Comparison of ENCODE assay signal across 23 cellular contexts in the genomic region with DNA sequence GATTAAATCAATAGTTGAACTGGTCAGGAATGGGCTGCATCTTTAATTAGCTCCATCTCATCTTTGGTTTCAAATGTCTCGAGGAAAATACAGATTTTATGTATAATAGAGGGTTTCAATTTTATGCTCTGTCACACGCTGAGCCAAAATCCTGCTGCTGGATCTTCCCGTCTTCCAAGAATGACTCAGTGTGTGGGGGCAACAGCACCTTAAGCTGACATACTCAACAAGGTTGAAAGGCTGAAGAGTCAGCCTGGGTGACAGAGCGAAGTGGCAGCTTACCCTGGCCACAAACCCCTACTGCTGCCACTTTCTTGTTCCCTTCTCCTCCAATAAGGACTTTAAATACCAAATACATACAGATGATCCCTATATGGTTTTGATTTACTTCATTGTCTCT.
"Had no signal": no experiment of that assay in that cellular context is flagged by ENCODE, and none has a peak within 500 bp of the region (broad histone marks: within the 10 kb centered on the region; RNA-seq: fewer than 3 reads in every experiment).

No MANE protein-coding gene starts in this region.

- H3K27me3 ChIP-seq: brain microvascular endothelial cell, foreskin keratinocyte, neural progenitor cell, testis had no signal

- H3K9me3 ChIP-seq: left ventricle myocardium inferior, testis had no signal

- H3K9ac ChIP-seq: neural progenitor cell had no signal

- H3K4me2 ChIP-seq: neural progenitor cell had no signal

- DNase-seq: activated CD4-positive, alpha-beta T cell treated with anti-CD3 and anti-CD28 coated beads, Interleukin-2, amount 50 U/mL, for 4 hours; activated CD8-positive, alpha-beta memory T cell treated with anti-CD3 and anti-CD28 coated beads for 24 hours; activated CD8-positive, alpha-beta memory T cell treated with anti-CD3 and anti-CD28 coated beads, Interleukin-2, amount 50 U/mL, for 4 hours; activated T-cell treated with anti-CD3 and anti-CD28 coated beads, Interleukin-2, amount 50 U/mL, for 24 hours; aorta; brain microvascular endothelial cell; effector CD4-positive, alpha-beta T cell; foreskin keratinocyte; glutamatergic neuron; hippocampal formation; kidney glomerular epithelial cell; left ventricle myocardium inferior; naive thymus-derived CD8-positive, alpha-beta T cell; stimulated activated CD4-positive, alpha-beta T cell treated with anti-CD3 and anti-CD28 coated beads, Interleukin-4, amount 100 ng/mL, for 1 hour; stimulated activated naive CD4-positive, alpha-beta T cell; T-helper 9 cell; testis; trophoblast cell had no signal

- H3K4me3 ChIP-seq: left ventricle myocardium inferior, neural progenitor cell, testis had no signal

- H3K4me1 ChIP-seq: left ventricle myocardium inferior, neural progenitor cell, testis had no signal

- H3K27ac ChIP-seq: brain microvascular endothelial cell, foreskin keratinocyte, left ventricle myocardium inferior, neural progenitor cell, testis had no signal

- ATAC-seq: activated naive CD4-positive, alpha-beta T cell treated with anti-CD3 and anti-CD28 coated beads, Interleukin-2, amount 50 U/mL, for 72 hours; activated T-helper 17 cell treated with anti-CD3 and anti-CD28 coated beads, Interleukin-2, amount 50 U/mL, for 72 hours; foreskin keratinocyte; naive thymus-derived CD8-positive, alpha-beta T cell; WTC11 had no signal

- FAIRE-seq: endometrium had no signal

- H2AFZ ChIP-seq: neural progenitor cell had no signal

- H3K36me3 ChIP-seq: brain microvascular endothelial cell, left ventricle myocardium inferior, neural progenitor cell had no signal
